Comparison of ENCODE assay signal across 8 cellular contexts in genomic region chr2:45964226-45964841, GRCh38.
DNase-seq lines count a peak whose midpoint lies in the region; ATAC-seq and TF ChIP-seq lines count a peak whose summit lies in the region.

No MANE protein-coding gene starts in this region.

- intact Hi-C loops in CD4-positive, alpha-beta T cell (cut with DNase I, micrococcal nuclease) = no loop called here
- intact Hi-C loops in activated T-helper 2 cell treated with anti-CD3 and anti-CD28 coated beads, Interferon-gamma antibody, Interleukin-2, Interleukin-4, amounts not matched to agents 10 μg/mL and 5 μg/mL and 100 μg/mL, durations not matched to agents 14 hours and 24 hours and 36 hours (cut with micrococcal nuclease) = no loop called here

- H3K27me3 ChIP-seq in CD4-positive, alpha-beta T cell (ENCODE audit: control insufficient read depth, insufficient read depth, low read length) = no peaks in the 10 kb centered on the region

- H3K27ac Mint-ChIP-seq in naive B cell = peak overlapping the region in 3 of 6 donors; percentile 20 to 42 (median 33)
- H3K27ac Mint-ChIP-seq in CD4-positive, alpha-beta T cell = no peak overlapping the region
- no peak overlapping the region for H3K27ac Mint-ChIP-seq in activated T-helper 2 cell treated with anti-CD3 and anti-CD28 coated beads, Interferon-gamma antibody, Interleukin-2, Interleukin-4, amounts not matched to agents 10 μg/mL and 5 μg/mL and 100 μg/mL, durations not matched to agents 14 hours and 24 hours and 36 hours

- DNase-seq in ELR (ENCODE audit: low read depth) (peak; percentile 98), NCI-H2196 treated with DMSO at 0.1 percent for 48 hours (lab: John Stamatoyannopoulos, UW; ENCODE audit: unreplicated experiment) (peak; percentile 39), dermis blood vessel endothelial cell (peak; percentile 97), naive B cell (no peak)
- no peak for DNase-seq in CD4-positive, alpha-beta T cell
- no peak for DNase-seq in activated T-helper 2 cell treated with anti-CD3 and anti-CD28 coated beads, Interferon-gamma antibody, Interleukin-2, Interleukin-4, amounts not matched to agents 10 μg/mL and 5 μg/mL and 100 μg/mL, durations not matched to agents 14 hours and 24 hours and 36 hours (ENCODE audit: low spot score)
- DNase-seq in activated CD4-positive, alpha-beta T cell treated with anti-CD3 and anti-CD28 coated beads, Interleukin-2, amount 50 U/mL, for 1 hour = no peak

- H3K9me3 ChIP-seq in CD4-positive, alpha-beta T cell (ENCODE audit: control insufficient read depth, low read length) = no peaks in the 10 kb centered on the region

- ATAC-seq in naive B cell (ENCODE audit: low read depth in 2 of 2) = no peak
- ATAC-seq in CD4-positive, alpha-beta T cell (ENCODE audit: poor library complexity) = no peak
- ATAC-seq in HG03025 (IDR thresholded peaks at IDR 0.05; ENCODE audit: low FRiP score, unreplicated experiment) = no peak

- no peak for TF ChIP-seq CTCF in CD4-positive, alpha-beta T cell (IDR thresholded peaks at IDR 0.05)

- H3K9me3 Mint-ChIP-seq in naive B cell = no peaks in the 10 kb centered on the region
- no peaks in the 10 kb centered on the region for H3K9me3 Mint-ChIP-seq in CD4-positive, alpha-beta T cell
- no peaks in the 10 kb centered on the region for H3K9me3 Mint-ChIP-seq in activated T-helper 2 cell treated with anti-CD3 and anti-CD28 coated beads, Interferon-gamma antibody, Interleukin-2, Interleukin-4, amounts not matched to agents 10 μg/mL and 5 μg/mL and 100 μg/mL, durations not matched to agents 14 hours and 24 hours and 36 hours

- no peaks in the 10 kb centered on the region for H3K36me3 Mint-ChIP-seq in naive B cell
- H3K36me3 Mint-ChIP-seq in CD4-positive, alpha-beta T cell (ENCODE audit: low read depth) = no peaks in the 10 kb centered on the region
- no peaks in the 10 kb centered on the region for H3K36me3 Mint-ChIP-seq in activated T-helper 2 cell treated with anti-CD3 and anti-CD28 coated beads, Interferon-gamma antibody, Interleukin-2, Interleukin-4, amounts not matched to agents 10 μg/mL and 5 μg/mL and 100 μg/mL, durations not matched to agents 14 hours and 24 hours and 36 hours (ENCODE audit: low read depth)

- POLR2A ChIA-PET in CD4-positive, alpha-beta T cell (lab: Charles Lee) = no interaction called here

- H3K4me1 Mint-ChIP-seq in naive B cell = peaks cover 56 to 91% (median 82%) of the 10 kb centered on the region in 3 donors
- H3K4me1 Mint-ChIP-seq in CD4-positive, alpha-beta T cell (ENCODE audit: low read depth) = peaks cover 14% of the 10 kb centered on the region
- peaks cover 12% of the 10 kb centered on the region for H3K4me1 Mint-ChIP-seq in activated T-helper 2 cell treated with anti-CD3 and anti-CD28 coated beads, Interferon-gamma antibody, Interleukin-2, Interleukin-4, amounts not matched to agents 10 μg/mL and 5 μg/mL and 100 μg/mL, durations not matched to agents 14 hours and 24 hours and 36 hours (ENCODE audit: low read depth)

- H3K4me3 Mint-ChIP-seq in naive B cell = peak overlapping the region in 5 of 8 donors; percentile 7 to 58 (median 46)
- no peak overlapping the region for H3K4me3 Mint-ChIP-seq in CD4-positive, alpha-beta T cell
- H3K4me3 Mint-ChIP-seq in activated T-helper 2 cell treated with anti-CD3 and anti-CD28 coated beads, Interferon-gamma antibody, Interleukin-2, Interleukin-4, amounts not matched to agents 10 μg/mL and 5 μg/mL and 100 μg/mL, durations not matched to agents 14 hours and 24 hours and 36 hours (ENCODE audit: low read depth) = no peak overlapping the region

- H3K27me3 Mint-ChIP-seq in naive B cell = no peaks in the 10 kb centered on the region
- no peaks in the 10 kb centered on the region for H3K27me3 Mint-ChIP-seq in CD4-positive, alpha-beta T cell
- no peaks in the 10 kb centered on the region for H3K27me3 Mint-ChIP-seq in activated T-helper 2 cell treated with anti-CD3 and anti-CD28 coated beads, Interferon-gamma antibody, Interleukin-2, Interleukin-4, amounts not matched to agents 10 μg/mL and 5 μg/mL and 100 μg/mL, durations not matched to agents 14 hours and 24 hours and 36 hours (ENCODE audit: low read depth)

- CTCF ChIA-PET in CD4-positive, alpha-beta T cell (lab: Charles Lee) = no interaction called here

- no peak overlapping the region for H3K27ac ChIP-seq in CD4-positive, alpha-beta T cell (ENCODE audit: low read depth, low read length)

Comparison
In these comparisons a context has a peak if more than half of its experiments do, and no peak if none do; other contexts are left out.
1. DNase-seq: peak in ELR (single experiment), NCI-H2196 treated with DMSO at 0.1 percent for 48 hours (single experiment) and dermis blood vessel endothelial cell (single experiment); none in naive B cell (single experiment), CD4-positive, alpha-beta T cell (0 of 10), activated T-helper 2 cell treated with anti-CD3 and anti-CD28 coated beads, Interferon-gamma antibody, Interleukin-2, Interleukin-4, amounts not matched to agents 10 μg/mL and 5 μg/mL and 100 μg/mL, durations not matched to agents 14 hours and 24 hours and 36 hours (single experiment) and activated CD4-positive, alpha-beta T cell treated with anti-CD3 and anti-CD28 coated beads, Interleukin-2, amount 50 U/mL, for 1 hour (single experiment).
2. H3K4me3 Mint-ChIP-seq: peak in naive B cell (5 of 8); none in CD4-positive, alpha-beta T cell (single experiment) and activated T-helper 2 cell treated with anti-CD3 and anti-CD28 coated beads, Interferon-gamma antibody, Interleukin-2, Interleukin-4, amounts not matched to agents 10 μg/mL and 5 μg/mL and 100 μg/mL, durations not matched to agents 14 hours and 24 hours and 36 hours (single experiment).